ENCODE assay signal across 10 cellular contexts in the genomic region with DNA sequence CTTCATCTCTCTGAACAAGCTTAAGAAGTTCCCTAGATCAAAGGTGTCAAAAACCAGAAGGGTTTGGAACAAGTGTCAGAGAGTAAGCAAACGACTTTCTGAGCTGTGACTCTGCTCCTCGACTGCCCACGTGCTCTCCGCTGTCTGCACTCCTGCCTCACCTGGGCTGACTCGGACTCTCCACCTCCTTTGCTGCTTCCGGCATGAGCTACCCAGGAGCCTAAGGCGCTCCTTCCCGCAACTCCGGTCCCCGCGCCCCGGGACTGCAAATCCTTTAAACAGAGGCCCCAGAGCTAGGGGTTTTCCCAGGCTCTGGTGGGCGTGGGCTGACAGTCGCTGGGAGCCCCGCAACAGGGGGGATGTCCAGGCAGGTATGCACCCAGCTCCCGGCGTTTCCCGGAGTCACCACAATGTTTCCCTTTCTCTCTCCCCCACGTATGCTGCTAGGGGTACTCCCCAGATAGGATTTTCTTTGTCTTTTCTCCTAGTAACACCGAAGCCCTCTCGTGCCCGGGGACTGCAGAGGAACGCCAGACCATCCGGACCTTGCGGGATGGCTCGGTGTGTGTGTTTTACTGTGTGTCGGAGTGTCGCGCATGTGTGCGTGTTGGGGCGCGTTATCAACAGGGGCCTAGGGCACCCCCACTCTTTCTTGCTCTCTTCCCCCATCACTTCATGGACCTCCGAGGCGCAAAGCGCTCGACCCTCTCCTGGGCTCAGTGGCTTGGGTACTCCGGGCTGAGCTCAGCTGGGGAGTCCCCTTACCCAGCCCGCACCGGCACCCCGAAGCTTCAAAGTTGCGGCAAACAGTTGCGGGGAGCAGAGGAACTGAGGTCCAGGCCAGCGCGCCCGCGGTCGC. TPM values are rescaled to one million over a fixed set of nuclear protein-coding genes. Genes with fewer than 3 reads are reported as not detected.
DNase-seq lines count a peak whose midpoint lies in the region; ATAC-seq, FAIRE-seq and TF ChIP-seq lines count a peak whose summit lies in the region.
"Had no signal": no experiment of that assay in that cellular context is flagged by ENCODE, and none has a peak within 500 bp of the region (broad histone marks: within the 10 kb centered on the region; RNA-seq: fewer than 3 reads in every experiment).

No MANE protein-coding gene starts in this region.

- intact Hi-C loops in activated CD8-positive, alpha-beta T cell treated with anti-CD3 and anti-CD28 coated beads for 36 hours (cut with micrococcal nuclease), result no loop called here
- intact Hi-C loops in kidney (cut with DNase I), result no loop called here

- no peak for TF ChIP-seq CTCF in activated CD8-positive, alpha-beta T cell treated with anti-CD3 and anti-CD28 coated beads for 36 hours (IDR thresholded peaks at IDR 0.05)
- TF ChIP-seq CTCF in kidney (IDR thresholded peaks at IDR 0.05; ENCODE audit: borderline replicate concordance, extremely low read depth, insufficient read depth), result no peak

- peaks cover 54% of the 10 kb centered on the region for H3K27me3 Mint-ChIP-seq in activated CD8-positive, alpha-beta T cell treated with anti-CD3 and anti-CD28 coated beads for 36 hours

- no peak overlapping the region for H3K9ac ChIP-seq in kidney (ENCODE audit: low read length in 2 of 2)
- no peak overlapping the region for H3K9ac ChIP-seq in subcutaneous abdominal adipose tissue (ENCODE audit: low read length in 5 of 5)

- H3K27ac Mint-ChIP-seq in activated CD8-positive, alpha-beta T cell treated with anti-CD3 and anti-CD28 coated beads for 36 hours, result no peak overlapping the region

- peaks cover 11 to 26% (median 25%) of the 10 kb centered on the region in 5 donors for H3K27me3 ChIP-seq in subcutaneous abdominal adipose tissue (ENCODE audit: control insufficient read depth in 5 of 5, insufficient read depth in 4 of 5, low read length in 5 of 5)

- H3K4me1 ChIP-seq in kidney (ENCODE audit: control insufficient read depth in 1 of 2, insufficient read depth in 1 of 2, low read depth in 1 of 2, low read length in 2 of 2) (peaks cover 5 to 8% of the 10 kb centered on the region in 2 donors), subcutaneous abdominal adipose tissue (ENCODE audit: control insufficient read depth in 5 of 5, insufficient read depth in 5 of 5, low read length in 5 of 5) (peaks cover 0 to 17% (median 12%) of the 10 kb centered on the region in 5 donors)

- H3K4me3 Mint-ChIP-seq in activated CD8-positive, alpha-beta T cell treated with anti-CD3 and anti-CD28 coated beads for 36 hours, result no peak overlapping the region

- H3K27ac ChIP-seq in kidney (ENCODE audit: low read depth in 2 of 2, low read length in 2 of 2), result no peak overlapping the region
- no peak overlapping the region for H3K27ac ChIP-seq in subcutaneous abdominal adipose tissue (ENCODE audit: low read depth, low read length)

- peak; percentile 42 for ATAC-seq in activated CD8-positive, alpha-beta T cell treated with anti-CD3 and anti-CD28 coated beads for 36 hours
- ATAC-seq in HG02798 (IDR thresholded peaks at IDR 0.05; ENCODE audit: poor library complexity, unreplicated experiment), result no peak
- ATAC-seq in GM18505 (IDR thresholded peaks at IDR 0.05; ENCODE audit: unreplicated experiment), result no peak
- ATAC-seq: Panc1 had no signal

- no peaks in the 10 kb centered on the region for H3K36me3 Mint-ChIP-seq in activated CD8-positive, alpha-beta T cell treated with anti-CD3 and anti-CD28 coated beads for 36 hours (ENCODE audit: low read depth)

- POLR2A ChIA-PET in activated CD8-positive, alpha-beta T cell treated with anti-CD3 and anti-CD28 coated beads for 36 hours (lab: Charles Lee), result no interaction called here

- no peaks in the 10 kb centered on the region for H3K36me3 ChIP-seq in kidney (ENCODE audit: control insufficient read depth in 1 of 2, insufficient read depth in 2 of 2, low read length in 2 of 2)
- no peaks in the 10 kb centered on the region for H3K36me3 ChIP-seq in subcutaneous abdominal adipose tissue (ENCODE audit: control insufficient read depth in 5 of 5, insufficient read depth in 5 of 5, low read length in 5 of 5)

- CTCF ChIA-PET in activated CD8-positive, alpha-beta T cell treated with anti-CD3 and anti-CD28 coated beads for 36 hours (lab: Charles Lee), result interaction anchor here (0.5 to 1.3 kb wide), 3 partner anchors 10 to 80 kb away, joined by 3 read pairs; no protein-coding TSS in a partner anchor

- no peak for FAIRE-seq in kidney (lab: Jason Lieb, UNC)

- no peaks in the 10 kb centered on the region for H3K9me3 Mint-ChIP-seq in activated CD8-positive, alpha-beta T cell treated with anti-CD3 and anti-CD28 coated beads for 36 hours

- H3K9me3 ChIP-seq in kidney (ENCODE audit: control insufficient read depth in 1 of 2, low read length in 2 of 2), result no peaks in the 10 kb centered on the region
- H3K9me3 ChIP-seq in subcutaneous abdominal adipose tissue (ENCODE audit: control insufficient read depth in 5 of 5, low read length in 5 of 5), result no peaks in the 10 kb centered on the region

- peak; percentile 9 for DNase-seq in NCI-H345 (lab: John Stamatoyannopoulos, UW)
- no peak for DNase-seq in NCI-H345 treated with DMSO at 0.1 percent for 48 hours (lab: John Stamatoyannopoulos, UW; ENCODE audit: unreplicated experiment)
- DNase-seq in activated CD8-positive, alpha-beta T cell treated with anti-CD3 and anti-CD28 coated beads for 36 hours, result peak; percentile 19
- peak; percentile 72 for DNase-seq in kidney
- no peak for DNase-seq in NK-92 (lab: John Stamatoyannopoulos, UW; ENCODE audit: unreplicated experiment)
- DNase-seq: activated gamma-delta T cell treated with Interleukin-2 at 50 U/mL for 16 hours had no signal

- no peaks in the 10 kb centered on the region for H3K4me1 Mint-ChIP-seq in activated CD8-positive, alpha-beta T cell treated with anti-CD3 and anti-CD28 coated beads for 36 hours (ENCODE audit: low read depth)

- TF ChIP-seq POLR2A in GM18505 (IDR thresholded peaks at IDR 0.05; ENCODE audit: borderline replicate concordance, extremely low read depth, insufficient read depth, insufficient read length), result no peak

- H3K4me3 ChIP-seq in kidney (ENCODE audit: low read length in 2 of 2) (peak overlapping the region; percentile 25 to 43), subcutaneous abdominal adipose tissue (ENCODE audit: low read depth in 1 of 5, low read length in 5 of 5) (peak overlapping the region in 3 of 5 donors; percentile 23 to 55 (median 55))

RNA-seq across cellular contexts. Expression of a gene that starts 0.7 kb away (rescaled TPM):
- not detected for total RNA-seq in activated CD8-positive, alpha-beta T cell treated with anti-CD3 and anti-CD28 coated beads for 36 hours
- 0.85 TPM for total RNA-seq in kidney
- 0.34 TPM for polyA plus RNA-seq in kidney (ENCODE audit: insufficient read depth, low read depth, low replicate concordance)

Comparison
In these comparisons a context has a peak if more than half of its experiments do, and no peak if none do; other contexts are left out.
1. DNase-seq: peak in NCI-H345 (single experiment), activated CD8-positive, alpha-beta T cell treated with anti-CD3 and anti-CD28 coated beads for 36 hours (single experiment) and kidney (single experiment); none in NCI-H345 treated with DMSO at 0.1 percent for 48 hours (single experiment) and NK-92 (single experiment).